Comparison of ENCODE assay signal across 30 cellular contexts in genomic region chr4:17805580-17805979, GRCh38. TPM values are rescaled to one million over a fixed set of nuclear protein-coding genes. Genes with fewer than 3 reads are reported as not detected.
DNase-seq lines count a peak whose midpoint lies in the region; ATAC-seq and TF ChIP-seq lines count a peak whose summit lies in the region.
"Had no signal": no experiment of that assay in that cellular context is flagged by ENCODE, and none has a peak within 500 bp of the region (broad histone marks: within the 10 kb centered on the region; RNA-seq: fewer than 3 reads in every experiment).

No MANE protein-coding gene starts in this region.

- H3K36me3 Mint-ChIP-seq in activated T-cell treated with anti-CD3 and anti-CD28 coated beads, Interleukin-2, amount 50 U/mL, for 72 hours (ENCODE audit: insufficient read depth in 2 of 2), result peaks cover 9 to 36% of the 10 kb centered on the region in 2 donors
- peaks cover 52% of the 10 kb centered on the region for H3K36me3 Mint-ChIP-seq in activated T-helper 1 cell treated with anti-CD3 and anti-CD28 coated beads, Interleukin-12 subunit alpha, Interleukin-12 subunit beta, Interleukin-2, Interleukin-4 antibody, amounts not matched to agents 30 ng/mL and 10 ng/mL and 1 ng/mL, durations not matched to agents 14 hours and 24 hours and 36 hours (ENCODE audit: low read depth)
- H3K36me3 Mint-ChIP-seq in memory B cell, result peaks cover 19% of the 10 kb centered on the region
- H3K36me3 Mint-ChIP-seq in Calu3 (ENCODE audit: insufficient read depth, unreplicated experiment), result peaks cover 25% of the 10 kb centered on the region
- H3K36me3 Mint-ChIP-seq: natural killer cell had no signal

- no peak overlapping the region for H3K4me3 ChIP-seq in GM12865 (ENCODE audit: low read depth, low read length)
- H3K4me3 ChIP-seq: BLaER1, colonic mucosa, HAP-1, left ventricle myocardium inferior, MG63, smooth muscle cell, suprapubic skin had no signal

- no peak for DNase-seq in activated T-cell treated with anti-CD3 and anti-CD28 coated beads, Interleukin-2, amount 50 U/mL, for 72 hours
- no peak for DNase-seq in activated T-cell treated with anti-CD3 and anti-CD28 coated beads for 4 hours
- peak; percentile 40 for DNase-seq in GM12865 (ENCODE audit: low read depth)
- DNase-seq in activated T-helper 1 cell treated with anti-CD3 and anti-CD28 coated beads, Interleukin-12 subunit alpha, Interleukin-12 subunit beta, Interleukin-2, Interleukin-4 antibody, amounts not matched to agents 30 ng/mL and 10 ng/mL and 1 ng/mL, durations not matched to agents 14 hours and 24 hours and 36 hours (ENCODE audit: low spot score), result no peak
- DNase-seq in memory B cell (ENCODE audit: low spot score in 2 of 2), result no peak
- DNase-seq in AG08395 (ENCODE audit: low spot score), result no peak
- DNase-seq in Calu3, result no peak
- DNase-seq in ecto neural progenitor cell (ENCODE audit: low spot score), result no peak
- DNase-seq: activated T-cell treated with anti-CD3 and anti-CD28 coated beads, Interleukin-2, amount 50 U/mL, for 1 hour; colonic mucosa; left ventricle myocardium inferior; MG63; natural killer cell; NCI-H1417 treated with DMSO at 0.1 percent for 48 hours; NCI-H2081 treated with DMSO at 0.1 percent for 48 hours; NCI-H446; NCI-H82; retina; stimulated activated CD4-positive, alpha-beta T cell treated with anti-CD3 and anti-CD28 coated beads, Interleukin-2, amount 100 ng/mL, for 24 hours; T1000 had no signal

- peaks cover 44% of the 10 kb centered on the region for H3K4me1 Mint-ChIP-seq in activated T-cell treated with anti-CD3 and anti-CD28 coated beads, Interleukin-2, amount 50 U/mL, for 72 hours (ENCODE audit: low read depth)
- peaks cover 64% of the 10 kb centered on the region for H3K4me1 Mint-ChIP-seq in activated T-helper 1 cell treated with anti-CD3 and anti-CD28 coated beads, Interleukin-12 subunit alpha, Interleukin-12 subunit beta, Interleukin-2, Interleukin-4 antibody, amounts not matched to agents 30 ng/mL and 10 ng/mL and 1 ng/mL, durations not matched to agents 14 hours and 24 hours and 36 hours (ENCODE audit: low read depth)
- H3K4me1 Mint-ChIP-seq in memory B cell (peaks cover 28% of the 10 kb centered on the region), Calu3 (ENCODE audit: low read depth, unreplicated experiment) (no peaks in the 10 kb centered on the region)

- no peaks in the 10 kb centered on the region for H3K27me3 Mint-ChIP-seq in activated T-cell treated with anti-CD3 and anti-CD28 coated beads, Interleukin-2, amount 50 U/mL, for 72 hours (ENCODE audit: low read depth)
- no peaks in the 10 kb centered on the region for H3K27me3 Mint-ChIP-seq in activated T-helper 1 cell treated with anti-CD3 and anti-CD28 coated beads, Interleukin-12 subunit alpha, Interleukin-12 subunit beta, Interleukin-2, Interleukin-4 antibody, amounts not matched to agents 30 ng/mL and 10 ng/mL and 1 ng/mL, durations not matched to agents 14 hours and 24 hours and 36 hours (ENCODE audit: insufficient read depth)
- H3K27me3 Mint-ChIP-seq in memory B cell, result no peaks in the 10 kb centered on the region
- H3K27me3 Mint-ChIP-seq in Calu3 (ENCODE audit: unreplicated experiment), result no peaks in the 10 kb centered on the region
- H3K27me3 Mint-ChIP-seq: IgD-negative memory B cell had no signal

- BruUV-seq in Calu3 (replicated peaks; lab: Mats Ljungman, UMichigan), result no TSS peak

- intact Hi-C loops in activated T-helper 1 cell treated with anti-CD3 and anti-CD28 coated beads, Interleukin-12 subunit alpha, Interleukin-12 subunit beta, Interleukin-2, Interleukin-4 antibody, amounts not matched to agents 30 ng/mL and 10 ng/mL and 1 ng/mL, durations not matched to agents 14 hours and 24 hours and 36 hours (cut with micrococcal nuclease), result no loop called here
- intact Hi-C loops in Calu3 (cut with micrococcal nuclease; ENCODE audit: unreplicated experiment), result loop anchor here (5.0 kb wide), 1 partner anchor 208 kb away; no protein-coding TSS in a partner anchor

- H3K4me3 Mint-ChIP-seq in activated T-cell treated with anti-CD3 and anti-CD28 coated beads, Interleukin-2, amount 50 U/mL, for 72 hours, result peak overlapping the region in 1 of 2 donors; percentile 79
- H3K4me3 Mint-ChIP-seq in activated T-helper 1 cell treated with anti-CD3 and anti-CD28 coated beads, Interleukin-12 subunit alpha, Interleukin-12 subunit beta, Interleukin-2, Interleukin-4 antibody, amounts not matched to agents 30 ng/mL and 10 ng/mL and 1 ng/mL, durations not matched to agents 14 hours and 24 hours and 36 hours, result peak overlapping the region; percentile 21
- no peak overlapping the region for H3K4me3 Mint-ChIP-seq in memory B cell
- no peak overlapping the region for H3K4me3 Mint-ChIP-seq in Calu3 (ENCODE audit: low read depth, unreplicated experiment)
- H3K4me3 Mint-ChIP-seq: mesothelial cell of epicardium, natural killer cell, WTC11 had no signal

- H3K9me3 Mint-ChIP-seq in activated T-cell treated with anti-CD3 and anti-CD28 coated beads, Interleukin-2, amount 50 U/mL, for 72 hours, result no peaks in the 10 kb centered on the region
- no peaks in the 10 kb centered on the region for H3K9me3 Mint-ChIP-seq in activated T-helper 1 cell treated with anti-CD3 and anti-CD28 coated beads, Interleukin-12 subunit alpha, Interleukin-12 subunit beta, Interleukin-2, Interleukin-4 antibody, amounts not matched to agents 30 ng/mL and 10 ng/mL and 1 ng/mL, durations not matched to agents 14 hours and 24 hours and 36 hours
- H3K9me3 Mint-ChIP-seq in memory B cell (no peaks in the 10 kb centered on the region), Calu3 (ENCODE audit: low read depth, unreplicated experiment) (no peaks in the 10 kb centered on the region)
- H3K9me3 Mint-ChIP-seq: IgD-negative memory B cell, mesothelial cell of epicardium, natural killer cell, WTC11 had no signal

- CTCF ChIA-PET in Calu3 (lab: Charles Lee), result no interaction called here

- ATAC-seq in activated T-cell treated with anti-CD3 and anti-CD28 coated beads, Interleukin-2, amount 50 U/mL, for 72 hours (replicated peaks in 1 of 2), result no peak
- ATAC-seq in memory B cell (ENCODE audit: low read depth), result no peak
- ATAC-seq: natural killer cell, SK-N-SH treated with all-trans-retinoic acid at 6 μM for 48 hours, WTC11 had no signal

- H3K27ac Mint-ChIP-seq in activated T-cell treated with anti-CD3 and anti-CD28 coated beads, Interleukin-2, amount 50 U/mL, for 72 hours, result peak overlapping the region; percentile 38
- H3K27ac Mint-ChIP-seq in activated T-helper 1 cell treated with anti-CD3 and anti-CD28 coated beads, Interleukin-12 subunit alpha, Interleukin-12 subunit beta, Interleukin-2, Interleukin-4 antibody, amounts not matched to agents 30 ng/mL and 10 ng/mL and 1 ng/mL, durations not matched to agents 14 hours and 24 hours and 36 hours, result peak overlapping the region; percentile 40
- H3K27ac Mint-ChIP-seq in memory B cell (peak overlapping the region; percentile 11), Calu3 (ENCODE audit: unreplicated experiment) (no peak overlapping the region)
- H3K27ac Mint-ChIP-seq: mesothelial cell of epicardium, WTC11 had no signal

- no peak for TF ChIP-seq CTCF in GM12865 (IDR thresholded peaks at IDR 0.05; ENCODE audit: insufficient read depth, low read depth, low read length, missing control alignments)
- TF ChIP-seq CTCF in Calu3 (IDR thresholded peaks at IDR 0.05; ENCODE audit: unreplicated experiment), result no peak

RNA-seq across cellular contexts. Expression of gene DCAF16, which starts 5.0 kb away (rescaled TPM):
- total RNA-seq in activated T-cell treated with anti-CD3 and anti-CD28 coated beads, Interleukin-2, amount 50 U/mL, for 72 hours, result 10 to 100 TPM; 50.1 to 50.2 TPM
- total RNA-seq in activated T-helper 1 cell treated with anti-CD3 and anti-CD28 coated beads, Interleukin-12 subunit alpha, Interleukin-12 subunit beta, Interleukin-2, Interleukin-4 antibody, amounts not matched to agents 30 ng/mL and 10 ng/mL and 1 ng/mL, durations not matched to agents 14 hours and 24 hours and 36 hours, result 44.0 and 48.5 TPM in 2 replicates
- 34.8 and 39.0 TPM in 2 replicates for total RNA-seq in Calu3 (2022)

RNA-seq across cellular contexts. Expression of gene NCAPG, which starts 5.2 kb away (rescaled TPM):
- total RNA-seq in activated T-cell treated with anti-CD3 and anti-CD28 coated beads, Interleukin-2, amount 50 U/mL, for 72 hours, result 10 to 100 TPM; 79.1 to 87.5 TPM
- total RNA-seq in activated T-helper 1 cell treated with anti-CD3 and anti-CD28 coated beads, Interleukin-12 subunit alpha, Interleukin-12 subunit beta, Interleukin-2, Interleukin-4 antibody, amounts not matched to agents 30 ng/mL and 10 ng/mL and 1 ng/mL, durations not matched to agents 14 hours and 24 hours and 36 hours, result 43.7 and 46.3 TPM in 2 replicates
- 26.9 and 35.3 TPM in 2 replicates for total RNA-seq in Calu3 (2022)

RNA-seq across cellular contexts. Expression of gene FAM184B, which starts 24.2 kb away (rescaled TPM):
- not detected for total RNA-seq in activated T-cell treated with anti-CD3 and anti-CD28 coated beads, Interleukin-2, amount 50 U/mL, for 72 hours
- total RNA-seq in activated T-helper 1 cell treated with anti-CD3 and anti-CD28 coated beads, Interleukin-12 subunit alpha, Interleukin-12 subunit beta, Interleukin-2, Interleukin-4 antibody, amounts not matched to agents 30 ng/mL and 10 ng/mL and 1 ng/mL, durations not matched to agents 14 hours and 24 hours and 36 hours, result not detected in 2 replicates
- 0.09 and 0.10 TPM in 2 replicates for total RNA-seq in Calu3 (2022)
- total RNA-seq: fibroblast of lung, left ventricle myocardium inferior, osteoblast, smooth muscle cell had no signal
